In genomic region chr12:131927110-131928079, GRCh38 we compare ENCODE assay signal across 15 cellular contexts. TPM values are rescaled to one million over a fixed set of nuclear protein-coding genes. Genes with fewer than 3 reads are reported as not detected.
A peak's percentile ranks its signal among the peaks of the same experiment; 100 is the strongest.
DNase-seq lines count a peak whose midpoint lies in the region; ATAC-seq, FAIRE-seq and TF ChIP-seq lines count a peak whose summit lies in the region.
"Had no signal": no experiment of that assay in that cellular context is flagged by ENCODE, and none has a peak within 500 bp of the region (broad histone marks: within the 10 kb centered on the region; RNA-seq: fewer than 3 reads in every experiment).

No MANE protein-coding gene starts in this region.

- TF ChIP-seq CTCF in endodermal cell (conservative IDR thresholded peaks at IDR 0.05) (peak; percentile 36), osteocyte (IDR thresholded peaks at IDR 0.05) (no peak)

- no peak for FAIRE-seq in frontal cortex (lab: Jason Lieb, UNC)
- FAIRE-seq: small intestine had no signal

- H3K27ac ChIP-seq in endodermal cell (ENCODE audit: low read depth, low read length), result no peak overlapping the region

- WGBS in endodermal cell (ENCODE audit: insufficient coverage in 1 of 2, insufficient read length in 1 of 2), 2 experiments, result 80 to 81% methylated on average over 13 to 24 of the region's 24 CpGs

- intact Hi-C loops in activated CD4-positive, alpha-beta T cell treated with anti-CD3 and anti-CD28 coated beads, Interleukin-2, amount 10 ng/mL, durations not matched to agents 24 days and 14 days (cut with micrococcal nuclease), result no loop called here

- no peak overlapping the region for H3K4me3 ChIP-seq in endodermal cell (ENCODE audit: low read length)

- no peaks in the 10 kb centered on the region for H3K4me1 ChIP-seq in endodermal cell (ENCODE audit: control insufficient read depth, insufficient read depth, low read length)

- H3K27me3 Mint-ChIP-seq in activated CD4-positive, alpha-beta T cell treated with anti-CD3 and anti-CD28 coated beads, Interleukin-2, amount 10 ng/mL, durations not matched to agents 24 days and 14 days, result no peaks in the 10 kb centered on the region
- H3K27me3 Mint-ChIP-seq in endodermal cell (ENCODE audit: insufficient read depth), result peaks cover 2% of the 10 kb centered on the region
- H3K27me3 Mint-ChIP-seq in osteocyte (ENCODE audit: unreplicated experiment), result no peaks in the 10 kb centered on the region

- H3K36me3 ChIP-seq in endodermal cell (ENCODE audit: control insufficient read depth, insufficient read depth, low read length), result peaks cover 13% of the 10 kb centered on the region

- peaks cover 19% of the 10 kb centered on the region for H3K36me3 Mint-ChIP-seq in activated CD4-positive, alpha-beta T cell treated with anti-CD3 and anti-CD28 coated beads, Interleukin-2, amount 10 ng/mL, durations not matched to agents 24 days and 14 days (ENCODE audit: low read depth)
- H3K36me3 Mint-ChIP-seq in endodermal cell (ENCODE audit: low read depth) (peaks cover 15% of the 10 kb centered on the region), osteocyte (ENCODE audit: unreplicated experiment) (peaks cover 3% of the 10 kb centered on the region)

- no peak overlapping the region for H3K9ac ChIP-seq in endodermal cell (ENCODE audit: extremely low read depth, low read length, poor library complexity, severe bottlenecking)

- no peaks in the 10 kb centered on the region for H3K9me3 ChIP-seq in endodermal cell (ENCODE audit: control insufficient read depth, low read length)
- H3K9me3 ChIP-seq: colonic mucosa, gastrocnemius medialis, MG63 had no signal

- H3K4me3 Mint-ChIP-seq in activated CD4-positive, alpha-beta T cell treated with anti-CD3 and anti-CD28 coated beads, Interleukin-2, amount 10 ng/mL, durations not matched to agents 24 days and 14 days, result peak overlapping the region; percentile 94
- H3K4me3 Mint-ChIP-seq in endodermal cell, result peak overlapping the region; percentile 92
- peak overlapping the region; percentile 81 for H3K4me3 Mint-ChIP-seq in osteocyte (ENCODE audit: unreplicated experiment)

- H3K4me1 Mint-ChIP-seq in activated CD4-positive, alpha-beta T cell treated with anti-CD3 and anti-CD28 coated beads, Interleukin-2, amount 10 ng/mL, durations not matched to agents 24 days and 14 days, result peaks cover 12% of the 10 kb centered on the region
- peaks cover 3% of the 10 kb centered on the region for H3K4me1 Mint-ChIP-seq in endodermal cell
- peaks cover 18% of the 10 kb centered on the region for H3K4me1 Mint-ChIP-seq in osteocyte (ENCODE audit: unreplicated experiment)

- DNase-seq in activated CD4-positive, alpha-beta T cell treated with anti-CD3 and anti-CD28 coated beads, Interleukin-2, amount 10 ng/mL, durations not matched to agents 24 days and 14 days, result no peak
- DNase-seq in activated CD4-positive, alpha-beta T cell treated with anti-CD3 and anti-CD28 coated beads for 48 hours, result no peak
- DNase-seq in NCI-H69 (lab: John Stamatoyannopoulos, UW), result peak; percentile 44
- DNase-seq in endodermal cell, result peak; percentile 75
- no peak for DNase-seq in osteocyte (ENCODE audit: extremely low spot score, unreplicated experiment)
- no peak for DNase-seq in frontal cortex (ENCODE audit: low spot score in 2 of 2)
- DNase-seq in RPMI8226, result no peak
- DNase-seq: colonic mucosa, gastrocnemius medialis, mammary epithelial cell, MG63, NCI-H510A treated with DMSO at 0.1 percent for 48 hours, small intestine, SW 1271 had no signal

- H3K27ac Mint-ChIP-seq in activated CD4-positive, alpha-beta T cell treated with anti-CD3 and anti-CD28 coated beads, Interleukin-2, amount 10 ng/mL, durations not matched to agents 24 days and 14 days, result peak overlapping the region; percentile 51
- no peak overlapping the region for H3K27ac Mint-ChIP-seq in endodermal cell
- H3K27ac Mint-ChIP-seq in osteocyte (ENCODE audit: unreplicated experiment), result peak overlapping the region; percentile 54

- H3K9me3 Mint-ChIP-seq in activated CD4-positive, alpha-beta T cell treated with anti-CD3 and anti-CD28 coated beads, Interleukin-2, amount 10 ng/mL, durations not matched to agents 24 days and 14 days, result no peaks in the 10 kb centered on the region
- H3K9me3 Mint-ChIP-seq in endodermal cell (peaks cover 21% of the 10 kb centered on the region), osteocyte (ENCODE audit: unreplicated experiment) (no peaks in the 10 kb centered on the region)

- ATAC-seq in HG03095 (IDR thresholded peaks at IDR 0.05; ENCODE audit: unreplicated experiment), result no peak

- no peaks in the 10 kb centered on the region for H3K27me3 ChIP-seq in endodermal cell (ENCODE audit: control insufficient read depth, insufficient read depth, low read length, poor library complexity, severe bottlenecking)
- H3K27me3 ChIP-seq: colonic mucosa, gastrocnemius medialis, MG63 had no signal

RNA-seq across cellular contexts. Expression of gene PUS1, which starts 1.7 kb away (rescaled TPM):
- 91.6 and 97.0 TPM in 2 replicates for total RNA-seq in activated CD4-positive, alpha-beta T cell treated with anti-CD3 and anti-CD28 coated beads, Interleukin-2, amount 10 ng/mL, durations not matched to agents 24 days and 14 days
- 10 to 100 TPM; 37.3 to 56.7 TPM for total RNA-seq in endodermal cell
- 20.6 TPM for polyA plus RNA-seq in endodermal cell (2013, experiment 1 of 2)
- 15.2 TPM for polyA plus RNA-seq in endodermal cell (2013, experiment 2 of 2)
- 18.8 and 19.5 TPM in 2 replicates for total RNA-seq in osteocyte
- total RNA-seq in frontal cortex, result 3.3 TPM

RNA-seq across cellular contexts. Expression of gene EP400, which starts 22.3 kb away (rescaled TPM):
- 66.2 and 66.5 TPM in 2 replicates for total RNA-seq in activated CD4-positive, alpha-beta T cell treated with anti-CD3 and anti-CD28 coated beads, Interleukin-2, amount 10 ng/mL, durations not matched to agents 24 days and 14 days
- total RNA-seq in endodermal cell (10 to 100 TPM; 64.7 to 78.3 TPM), osteocyte (51.3 and 51.8 TPM in 2 replicates), frontal cortex (10.2 TPM)
- polyA plus RNA-seq in endodermal cell (2013, experiment 1 of 2), result 42.4 TPM
- polyA plus RNA-seq in endodermal cell (2013, experiment 2 of 2), result 40.7 TPM

RNA-seq across cellular contexts. Expression of gene ULK1, which starts 33.0 kb away (rescaled TPM):
- total RNA-seq in activated CD4-positive, alpha-beta T cell treated with anti-CD3 and anti-CD28 coated beads, Interleukin-2, amount 10 ng/mL, durations not matched to agents 24 days and 14 days, result 25.3 and 25.7 TPM in 2 replicates
- total RNA-seq in endodermal cell (100 to 1,000 TPM in 1 of 2 donors, 10 to 100 TPM in 1; 68.0 to 104 TPM), osteocyte (69.6 and 74.7 TPM in 2 replicates), frontal cortex (7.3 TPM)
- polyA plus RNA-seq in endodermal cell (2013, experiment 1 of 2), result 50.3 TPM
- polyA plus RNA-seq in endodermal cell (2013, experiment 2 of 2), result 43.7 TPM

Comparison
In these comparisons a context has a peak if more than half of its experiments do, and no peak if none do; other contexts are left out.
1. DNase-seq: peak in NCI-H69 (single experiment) and endodermal cell (single experiment); none in activated CD4-positive, alpha-beta T cell treated with anti-CD3 and anti-CD28 coated beads, Interleukin-2, amount 10 ng/mL, durations not matched to agents 24 days and 14 days (single experiment), activated CD4-positive, alpha-beta T cell treated with anti-CD3 and anti-CD28 coated beads for 48 hours (single experiment), osteocyte (single experiment), frontal cortex (0 of 2) and RPMI8226 (single experiment).
2. Peak in every context shown above with its lines, with median percentiles within 50 percentile points of each other: H3K4me3 Mint-ChIP-seq.